In the genomic region with DNA sequence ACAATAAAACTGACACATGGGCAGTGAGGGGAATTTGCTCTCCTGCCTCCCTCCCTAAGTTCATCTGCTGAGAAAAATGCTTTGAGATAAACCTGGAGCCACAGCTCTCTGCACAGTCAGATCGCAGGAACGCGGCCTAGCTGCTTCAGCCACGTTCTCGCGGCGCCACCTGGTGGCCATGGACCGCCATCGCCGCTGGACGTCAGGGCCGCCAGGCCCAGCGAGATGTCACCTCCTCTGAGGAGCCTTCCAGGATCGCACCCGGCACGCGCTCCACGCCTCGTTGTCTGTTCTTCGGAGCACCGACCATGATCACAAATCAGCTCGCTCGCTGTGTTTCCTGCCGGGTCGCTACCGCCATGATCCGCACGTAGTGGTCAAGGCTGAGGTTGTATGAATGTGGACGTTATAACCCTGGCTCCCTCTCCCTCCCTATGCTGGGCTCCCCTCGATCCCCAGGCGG, we compare ENCODE assay signal across 8 cellular contexts. TPM values are rescaled to one million over a fixed set of nuclear protein-coding genes. Genes with fewer than 3 reads are reported as not detected.
A peak's percentile ranks its signal among the peaks of the same experiment; 100 is the strongest.
DNase-seq lines count a peak whose midpoint lies in the region; ATAC-seq and TF ChIP-seq lines count a peak whose summit lies in the region.

No MANE protein-coding gene starts in this region.

- H3K27me3 Mint-ChIP-seq in WTC11 (ENCODE audit: low read depth) = peaks cover 21% of the 10 kb centered on the region

- no peaks in the 10 kb centered on the region for H3K4me1 ChIP-seq in BE2C

- H3K4me1 Mint-ChIP-seq in WTC11 = no peaks in the 10 kb centered on the region

- TF ChIP-seq CTCF in BE2C (IDR thresholded peaks at IDR 0.05; ENCODE audit: low read depth, low read length) (peak; percentile 75), HFF-Myc (IDR thresholded peaks at IDR 0.05; ENCODE audit: low read depth, low read length, missing control alignments) (peak; percentile 81), WTC11 (IDR thresholded peaks at IDR 0.05) (peak; percentile 88), cardiac fibroblast (IDR thresholded peaks at IDR 0.05; ENCODE audit: low read depth, low read length) (peak; percentile 85)

- peaks cover 28% of the 10 kb centered on the region for H3K36me3 Mint-ChIP-seq in WTC11

- DNase-seq in BE2C = peak; percentile 59
- DNase-seq in HFF-Myc (ENCODE audit: extremely low read depth, low read depth) = peak; percentile 1
- DNase-seq in WTC11 (ENCODE audit: low spot score) = peak; percentile 84
- peak; percentile 51 to 61 for DNase-seq in cardiac fibroblast (ENCODE audit: low read depth in 2 of 2)
- DNase-seq in left kidney (ENCODE audit: low read depth, low spot score) = peak; percentile 85
- peak; percentile 20 for DNase-seq in stimulated activated CD8-positive, alpha-beta memory T cell treated with anti-CD3 and anti-CD28 coated beads, Interleukin-12 subunit alpha, Interleukin-12 subunit beta, amount 100 ng/mL, for 1 hour (ENCODE audit: low read depth)

- no peaks in the 10 kb centered on the region for H3K27me3 ChIP-seq in BE2C

- ATAC-seq in WTC11 = peak; percentile 83
- ATAC-seq in GM21515 (IDR thresholded peaks at IDR 0.05; ENCODE audit: unreplicated experiment) = no peak
- ATAC-seq in GM19467 (IDR thresholded peaks at IDR 0.05; ENCODE audit: unreplicated experiment) = no peak

- H3K27ac Mint-ChIP-seq in WTC11 = no peak overlapping the region

- H3K9me3 Mint-ChIP-seq in WTC11 = peaks cover 50% of the 10 kb centered on the region

- POLR2A ChIA-PET in WTC11 (lab: Charles Lee) = no interaction called here

- CTCF ChIA-PET in WTC11 (lab: Charles Lee) = interaction anchor here (0.6 to 1.0 kb wide), 5 partner anchors 13 to 1033 kb away, joined by 3 read pairs; no protein-coding TSS in a partner anchor

- H3K36me3 ChIP-seq in BE2C = no peaks in the 10 kb centered on the region

- H3K4me3 ChIP-seq in BE2C (ENCODE audit: low read depth, low read length) (no peak overlapping the region), HFF-Myc (replicated peaks; ENCODE audit: low read depth, low read length) (no peak overlapping the region), cardiac fibroblast (replicated peaks in 1 of 2; ENCODE audit: low read depth in 2 of 2, low read length in 2 of 2) (no peak overlapping the region)

- H3K9me3 ChIP-seq in BE2C = no peaks in the 10 kb centered on the region

- no peak overlapping the region for H3K4me3 Mint-ChIP-seq in WTC11

TF ChIP-seq in WTC11, 78 proteins besides CTCF, POLR2A, EP300 and RAD21:
- TF ChIP-seq, protein P1, sequence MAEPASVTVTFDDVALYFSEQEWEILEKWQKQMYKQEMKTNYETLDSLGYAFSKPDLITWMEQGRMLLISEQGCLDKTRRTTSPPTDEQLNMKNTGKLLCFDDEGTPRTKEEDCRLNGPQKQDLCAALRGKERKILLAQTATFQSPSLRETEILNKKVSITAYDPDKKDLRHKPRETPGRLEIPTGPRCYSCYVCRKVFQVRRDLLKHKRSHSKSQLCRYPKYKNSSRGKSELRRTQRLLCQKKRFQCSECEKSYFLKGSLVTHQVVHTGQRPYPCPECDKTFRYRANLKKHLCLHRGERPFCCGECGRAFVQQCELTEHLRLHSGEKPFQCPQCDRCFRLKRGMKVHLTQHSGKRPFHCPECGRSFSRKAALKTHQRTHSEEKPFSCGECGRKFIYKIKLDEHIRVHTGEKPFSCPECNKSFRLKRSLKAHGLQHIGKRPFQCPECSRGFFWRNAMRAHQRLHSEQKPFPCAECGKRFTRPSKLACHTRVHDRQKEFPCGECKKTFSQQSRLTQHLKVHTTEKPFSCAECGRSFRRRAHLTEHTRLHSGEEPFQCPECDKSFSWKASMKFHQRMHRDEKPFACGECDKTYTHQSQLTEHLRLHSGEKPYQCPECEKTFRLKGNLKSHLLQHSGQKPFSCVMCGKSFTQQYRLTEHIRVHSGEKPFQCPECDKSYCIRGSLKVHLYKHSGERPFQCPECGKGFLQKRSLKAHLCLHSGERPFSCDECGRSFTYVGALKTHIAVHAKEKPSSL (CRISPR knock-in tag; conservative IDR thresholded peaks at IDR 0.05) = no peak
- TF ChIP-seq, protein P2, sequence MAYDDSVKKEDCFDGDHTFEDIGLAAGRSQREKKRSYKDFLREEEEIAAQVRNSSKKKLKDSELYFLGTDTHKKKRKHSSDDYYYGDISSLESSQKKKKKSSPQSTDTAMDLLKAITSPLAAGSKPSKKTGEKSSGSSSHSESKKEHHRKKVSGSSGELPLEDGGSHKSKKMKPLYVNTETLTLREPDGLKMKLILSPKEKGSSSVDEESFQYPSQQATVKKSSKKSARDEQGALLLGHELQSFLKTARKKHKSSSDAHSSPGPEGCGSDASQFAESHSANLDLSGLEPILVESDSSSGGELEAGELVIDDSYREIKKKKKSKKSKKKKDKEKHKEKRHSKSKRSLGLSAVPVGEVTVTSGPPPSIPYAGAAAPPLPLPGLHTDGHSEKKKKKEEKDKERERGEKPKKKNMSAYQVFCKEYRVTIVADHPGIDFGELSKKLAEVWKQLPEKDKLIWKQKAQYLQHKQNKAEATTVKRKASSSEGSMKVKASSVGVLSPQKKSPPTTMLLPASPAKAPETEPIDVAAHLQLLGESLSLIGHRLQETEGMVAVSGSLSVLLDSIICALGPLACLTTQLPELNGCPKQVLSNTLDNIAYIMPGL (CRISPR knock-in tag; IDR thresholded peaks at IDR 0.05) = 0 out of 2 replicates have a peak, but pooled peaks have one; percentile 31
- TF ChIP-seq GABPB1 (CRISPR knock-in tag; IDR thresholded peaks at IDR 0.05) = peak; percentile 50
- TF ChIP-seq JUN (CRISPR knock-in tag; IDR thresholded peaks at IDR 0.05) = no peak
- TF ChIP-seq NFATC4 (CRISPR knock-in tag; IDR thresholded peaks at IDR 0.05) = no peak
- no peak for TF ChIP-seq AFF4 (CRISPR knock-in tag; IDR thresholded peaks at IDR 0.05; ENCODE audit: borderline replicate concordance)
- TF ChIP-seq, protein P3, sequence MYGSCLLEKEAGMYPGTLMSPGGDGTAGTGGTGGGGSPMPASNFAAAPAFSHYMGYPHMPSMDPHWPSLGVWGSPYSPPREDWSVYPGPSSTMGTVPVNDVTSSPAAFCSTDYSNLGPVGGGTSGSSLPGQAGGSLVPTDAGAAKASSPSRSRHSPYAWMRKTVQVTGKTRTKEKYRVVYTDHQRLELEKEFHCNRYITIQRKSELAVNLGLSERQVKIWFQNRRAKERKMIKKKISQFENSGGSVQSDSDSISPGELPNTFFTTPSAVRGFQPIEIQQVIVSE (CRISPR knock-in tag; IDR thresholded peaks at IDR 0.05; ENCODE audit: borderline replicate concordance) = no peak
TF ChIP-seq in WTC11: peak in this region for 2.

RNA-seq across cellular contexts. Expression of gene USP29, which starts 20.6 kb away (rescaled TPM):
- not detected for polyA plus RNA-seq in BE2C (2012; ENCODE audit: insufficient read depth, insufficient read length, low read depth)
- total RNA-seq in WTC11 (2021) = not detected in 3 replicates

RNA-seq across cellular contexts. Expression of gene ZIM3, which starts 45.8 kb away (rescaled TPM):
- not detected for polyA plus RNA-seq in BE2C (2012; ENCODE audit: insufficient read depth, insufficient read length, low read depth)
- total RNA-seq in WTC11 (2021) = not detected in 3 replicates

Comparison
In these comparisons a context has a peak if more than half of its experiments do, and no peak if none do; other contexts are left out.
1. DNase-seq: peak in every context shown above with its lines; median percentile 85 in left kidney; 84 in WTC11; 59 in BE2C; 56 in cardiac fibroblast; 20 in stimulated activated CD8-positive, alpha-beta memory T cell treated with anti-CD3 and anti-CD28 coated beads, Interleukin-12 subunit alpha, Interleukin-12 subunit beta, amount 100 ng/mL, for 1 hour; 1 in HFF-Myc.